Comparison of ENCODE assay signal across 1 cellular context in the genomic region with DNA sequence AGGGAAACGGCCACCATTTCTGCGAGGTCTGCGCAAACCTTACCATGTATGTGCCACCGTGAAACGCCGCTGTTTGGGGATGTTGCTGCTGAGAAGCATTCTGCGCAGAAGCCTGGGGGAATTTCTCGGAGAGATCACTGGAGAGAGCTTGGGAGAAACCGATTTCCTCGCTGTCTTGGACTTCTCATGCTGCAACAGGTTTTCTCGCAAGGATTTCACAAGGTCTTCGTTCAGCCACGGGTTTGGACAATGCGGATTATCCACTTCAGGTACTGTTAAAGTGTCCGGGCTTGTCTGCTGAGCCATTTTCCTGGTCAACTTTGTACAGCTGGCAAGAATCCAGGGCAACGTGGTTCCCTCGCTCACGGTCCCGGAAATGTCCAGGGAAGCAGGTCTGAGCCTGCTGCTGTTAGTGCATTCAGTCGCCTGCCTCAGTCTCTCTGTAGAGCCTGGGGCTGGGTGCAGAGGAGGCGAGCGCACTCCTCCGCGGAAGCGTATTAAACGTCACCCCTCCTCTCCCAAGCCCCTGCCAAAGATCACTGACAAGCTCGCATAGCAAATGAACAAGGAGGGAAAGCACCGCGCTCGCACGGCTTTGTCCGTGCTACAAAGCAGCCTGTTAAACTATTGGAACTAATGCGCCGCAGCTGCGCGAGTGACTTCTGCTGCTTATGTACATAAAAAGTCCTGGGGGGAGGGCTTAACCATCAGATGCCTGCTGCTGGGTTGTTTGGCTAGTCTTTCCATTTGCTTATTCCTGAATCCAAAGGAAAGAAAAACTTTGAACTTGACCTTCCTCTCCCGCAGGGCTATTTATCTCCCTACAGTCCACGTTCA.
TF ChIP-seq lines count a peak whose summit lies in the region.

No MANE protein-coding gene starts in this region.

TF ChIP-seq in HEK293, 187 proteins besides CTCF, POLR2A, EP300 and RAD21 (continued from another document and continues in another):
- TF ChIP-seq, protein P1, sequence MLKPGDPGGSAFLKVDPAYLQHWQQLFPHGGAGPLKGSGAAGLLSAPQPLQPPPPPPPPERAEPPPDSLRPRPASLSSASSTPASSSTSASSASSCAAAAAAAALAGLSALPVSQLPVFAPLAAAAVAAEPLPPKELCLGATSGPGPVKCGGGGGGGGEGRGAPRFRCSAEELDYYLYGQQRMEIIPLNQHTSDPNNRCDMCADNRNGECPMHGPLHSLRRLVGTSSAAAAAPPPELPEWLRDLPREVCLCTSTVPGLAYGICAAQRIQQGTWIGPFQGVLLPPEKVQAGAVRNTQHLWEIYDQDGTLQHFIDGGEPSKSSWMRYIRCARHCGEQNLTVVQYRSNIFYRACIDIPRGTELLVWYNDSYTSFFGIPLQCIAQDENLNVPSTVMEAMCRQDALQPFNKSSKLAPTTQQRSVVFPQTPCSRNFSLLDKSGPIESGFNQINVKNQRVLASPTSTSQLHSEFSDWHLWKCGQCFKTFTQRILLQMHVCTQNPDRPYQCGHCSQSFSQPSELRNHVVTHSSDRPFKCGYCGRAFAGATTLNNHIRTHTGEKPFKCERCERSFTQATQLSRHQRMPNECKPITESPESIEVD (tag by site-specific recombination; IDR thresholded peaks at IDR 0.05) = peak; percentile 94
- TF ChIP-seq, protein P2, sequence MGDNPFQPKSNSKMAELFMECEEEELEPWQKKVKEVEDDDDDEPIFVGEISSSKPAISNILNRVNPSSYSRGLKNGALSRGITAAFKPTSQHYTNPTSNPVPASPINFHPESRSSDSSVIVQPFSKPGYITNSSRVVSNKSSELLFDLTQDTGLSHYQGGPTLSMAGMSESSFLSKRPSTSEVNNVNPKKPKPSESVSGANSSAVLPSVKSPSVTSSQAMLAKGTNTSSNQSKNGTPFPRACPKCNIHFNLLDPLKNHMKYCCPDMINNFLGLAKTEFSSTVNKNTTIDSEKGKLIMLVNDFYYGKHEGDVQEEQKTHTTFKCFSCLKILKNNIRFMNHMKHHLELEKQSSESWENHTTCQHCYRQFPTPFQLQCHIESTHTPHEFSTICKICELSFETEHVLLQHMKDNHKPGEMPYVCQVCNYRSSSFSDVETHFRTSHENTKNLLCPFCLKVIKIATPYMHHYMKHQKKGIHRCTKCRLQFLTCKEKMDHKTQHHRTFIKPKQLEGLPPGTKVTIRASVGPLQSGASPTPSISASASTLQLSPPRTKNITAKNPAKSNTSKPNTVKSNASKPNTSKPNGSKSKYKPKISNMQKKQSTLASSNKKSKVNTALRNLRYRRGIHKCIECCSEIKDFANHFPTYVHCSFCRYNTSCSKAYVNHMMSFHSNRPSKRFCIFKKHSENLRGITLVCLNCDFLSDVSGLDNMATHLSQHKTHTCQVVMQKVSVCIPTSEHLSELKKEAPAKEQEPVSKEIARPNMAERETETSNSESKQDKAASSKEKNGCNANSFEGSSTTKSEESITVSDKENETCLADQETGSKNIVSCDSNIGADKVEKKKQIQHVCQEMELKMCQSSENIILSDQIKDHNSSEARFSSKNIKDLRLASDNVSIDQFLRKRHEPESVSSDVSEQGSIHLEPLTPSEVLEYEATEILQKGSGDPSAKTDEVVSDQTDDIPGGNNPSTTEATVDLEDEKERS (tag by site-specific recombination; IDR thresholded peaks at IDR 0.05) = no peak
- TF ChIP-seq, protein P3, sequence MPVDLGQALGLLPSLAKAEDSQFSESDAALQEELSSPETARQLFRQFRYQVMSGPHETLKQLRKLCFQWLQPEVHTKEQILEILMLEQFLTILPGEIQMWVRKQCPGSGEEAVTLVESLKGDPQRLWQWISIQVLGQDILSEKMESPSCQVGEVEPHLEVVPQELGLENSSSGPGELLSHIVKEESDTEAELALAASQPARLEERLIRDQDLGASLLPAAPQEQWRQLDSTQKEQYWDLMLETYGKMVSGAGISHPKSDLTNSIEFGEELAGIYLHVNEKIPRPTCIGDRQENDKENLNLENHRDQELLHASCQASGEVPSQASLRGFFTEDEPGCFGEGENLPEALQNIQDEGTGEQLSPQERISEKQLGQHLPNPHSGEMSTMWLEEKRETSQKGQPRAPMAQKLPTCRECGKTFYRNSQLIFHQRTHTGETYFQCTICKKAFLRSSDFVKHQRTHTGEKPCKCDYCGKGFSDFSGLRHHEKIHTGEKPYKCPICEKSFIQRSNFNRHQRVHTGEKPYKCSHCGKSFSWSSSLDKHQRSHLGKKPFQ (tag by site-specific recombination; IDR thresholded peaks at IDR 0.05) = peak; percentile 14; the same call in 1 of the 2 replicates
- TF ChIP-seq, protein P4, sequence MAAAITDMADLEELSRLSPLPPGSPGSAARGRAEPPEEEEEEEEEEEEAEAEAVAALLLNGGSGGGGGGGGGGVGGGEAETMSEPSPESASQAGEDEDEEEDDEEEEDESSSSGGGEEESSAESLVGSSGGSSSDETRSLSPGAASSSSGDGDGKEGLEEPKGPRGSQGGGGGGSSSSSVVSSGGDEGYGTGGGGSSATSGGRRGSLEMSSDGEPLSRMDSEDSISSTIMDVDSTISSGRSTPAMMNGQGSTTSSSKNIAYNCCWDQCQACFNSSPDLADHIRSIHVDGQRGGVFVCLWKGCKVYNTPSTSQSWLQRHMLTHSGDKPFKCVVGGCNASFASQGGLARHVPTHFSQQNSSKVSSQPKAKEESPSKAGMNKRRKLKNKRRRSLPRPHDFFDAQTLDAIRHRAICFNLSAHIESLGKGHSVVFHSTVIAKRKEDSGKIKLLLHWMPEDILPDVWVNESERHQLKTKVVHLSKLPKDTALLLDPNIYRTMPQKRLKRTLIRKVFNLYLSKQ (tag by site-specific recombination; IDR thresholded peaks at IDR 0.05; ENCODE audit: borderline replicate concordance) = no peak
- TF ChIP-seq, protein P5, sequence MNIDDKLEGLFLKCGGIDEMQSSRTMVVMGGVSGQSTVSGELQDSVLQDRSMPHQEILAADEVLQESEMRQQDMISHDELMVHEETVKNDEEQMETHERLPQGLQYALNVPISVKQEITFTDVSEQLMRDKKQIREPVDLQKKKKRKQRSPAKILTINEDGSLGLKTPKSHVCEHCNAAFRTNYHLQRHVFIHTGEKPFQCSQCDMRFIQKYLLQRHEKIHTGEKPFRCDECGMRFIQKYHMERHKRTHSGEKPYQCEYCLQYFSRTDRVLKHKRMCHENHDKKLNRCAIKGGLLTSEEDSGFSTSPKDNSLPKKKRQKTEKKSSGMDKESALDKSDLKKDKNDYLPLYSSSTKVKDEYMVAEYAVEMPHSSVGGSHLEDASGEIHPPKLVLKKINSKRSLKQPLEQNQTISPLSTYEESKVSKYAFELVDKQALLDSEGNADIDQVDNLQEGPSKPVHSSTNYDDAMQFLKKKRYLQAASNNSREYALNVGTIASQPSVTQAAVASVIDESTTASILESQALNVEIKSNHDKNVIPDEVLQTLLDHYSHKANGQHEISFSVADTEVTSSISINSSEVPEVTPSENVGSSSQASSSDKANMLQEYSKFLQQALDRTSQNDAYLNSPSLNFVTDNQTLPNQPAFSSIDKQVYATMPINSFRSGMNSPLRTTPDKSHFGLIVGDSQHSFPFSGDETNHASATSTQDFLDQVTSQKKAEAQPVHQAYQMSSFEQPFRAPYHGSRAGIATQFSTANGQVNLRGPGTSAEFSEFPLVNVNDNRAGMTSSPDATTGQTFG (tag by site-specific recombination; IDR thresholded peaks at IDR 0.05; ENCODE audit: borderline replicate concordance) = no peak
- TF ChIP-seq ZNF311 (tag by site-specific recombination; IDR thresholded peaks at IDR 0.05; ENCODE audit: borderline replicate concordance) = no peak
- no peak for TF ChIP-seq ZSCAN30 (tag by site-specific recombination; IDR thresholded peaks at IDR 0.05)
- peak; percentile 91 for TF ChIP-seq IKZF3 (tag by site-specific recombination; IDR thresholded peaks at IDR 0.05)
- no peak for TF ChIP-seq GLI2 (tag by site-specific recombination; IDR thresholded peaks at IDR 0.05; ENCODE audit: borderline replicate concordance, low read depth)
- peak; percentile 85 for TF ChIP-seq ZNF600 (tag by site-specific recombination; IDR thresholded peaks at IDR 0.05)
- TF ChIP-seq ZNF596 (tag by site-specific recombination; IDR thresholded peaks at IDR 0.05) = no peak
- TF ChIP-seq, protein P6, sequence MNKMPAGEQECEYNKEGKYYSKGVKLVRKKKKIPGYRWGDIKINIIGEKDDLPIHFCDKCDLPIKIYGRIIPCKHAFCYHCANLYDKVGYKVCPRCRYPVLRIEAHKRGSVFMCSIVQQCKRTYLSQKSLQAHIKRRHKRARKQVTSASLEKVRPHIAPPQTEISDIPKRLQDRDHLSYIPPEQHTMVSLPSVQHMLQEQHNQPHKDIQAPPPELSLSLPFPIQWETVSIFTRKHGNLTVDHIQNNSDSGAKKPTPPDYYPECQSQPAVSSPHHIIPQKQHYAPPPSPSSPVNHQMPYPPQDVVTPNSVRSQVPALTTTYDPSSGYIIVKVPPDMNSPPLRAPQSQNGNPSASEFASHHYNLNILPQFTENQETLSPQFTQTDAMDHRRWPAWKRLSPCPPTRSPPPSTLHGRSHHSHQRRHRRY (tag by site-specific recombination; IDR thresholded peaks at IDR 0.05) = no peak
- peak; percentile 66 for TF ChIP-seq ZNF629 (tag by site-specific recombination; IDR thresholded peaks at IDR 0.05)
- TF ChIP-seq SP3 (tag by site-specific recombination; IDR thresholded peaks at IDR 0.05) = 0 out of 2 replicates have a peak, but pooled peaks have one; percentile 26
- no peak for TF ChIP-seq ZNF585B (tag by site-specific recombination; IDR thresholded peaks at IDR 0.05)
- no peak for TF ChIP-seq ZNF354C (tag by site-specific recombination; IDR thresholded peaks at IDR 0.05; ENCODE audit: borderline replicate concordance, low read depth)
- peak; percentile 50; the same call in 1 of the 2 replicates for TF ChIP-seq ZNF10 (tag by site-specific recombination; IDR thresholded peaks at IDR 0.05)
- no peak for TF ChIP-seq ZNF529 (tag by site-specific recombination; IDR thresholded peaks at IDR 0.05; ENCODE audit: insufficient replicate concordance)
- TF ChIP-seq, protein P7, sequence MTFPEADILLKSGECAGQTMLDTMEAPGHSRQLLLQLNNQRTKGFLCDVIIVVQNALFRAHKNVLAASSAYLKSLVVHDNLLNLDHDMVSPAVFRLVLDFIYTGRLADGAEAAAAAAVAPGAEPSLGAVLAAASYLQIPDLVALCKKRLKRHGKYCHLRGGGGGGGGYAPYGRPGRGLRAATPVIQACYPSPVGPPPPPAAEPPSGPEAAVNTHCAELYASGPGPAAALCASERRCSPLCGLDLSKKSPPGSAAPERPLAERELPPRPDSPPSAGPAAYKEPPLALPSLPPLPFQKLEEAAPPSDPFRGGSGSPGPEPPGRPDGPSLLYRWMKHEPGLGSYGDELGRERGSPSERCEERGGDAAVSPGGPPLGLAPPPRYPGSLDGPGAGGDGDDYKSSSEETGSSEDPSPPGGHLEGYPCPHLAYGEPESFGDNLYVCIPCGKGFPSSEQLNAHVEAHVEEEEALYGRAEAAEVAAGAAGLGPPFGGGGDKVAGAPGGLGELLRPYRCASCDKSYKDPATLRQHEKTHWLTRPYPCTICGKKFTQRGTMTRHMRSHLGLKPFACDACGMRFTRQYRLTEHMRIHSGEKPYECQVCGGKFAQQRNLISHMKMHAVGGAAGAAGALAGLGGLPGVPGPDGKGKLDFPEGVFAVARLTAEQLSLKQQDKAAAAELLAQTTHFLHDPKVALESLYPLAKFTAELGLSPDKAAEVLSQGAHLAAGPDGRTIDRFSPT (tag by site-specific recombination; IDR thresholded peaks at IDR 0.05) = no peak
- no peak for TF ChIP-seq ZNF302 (tag by site-specific recombination; IDR thresholded peaks at IDR 0.05; ENCODE audit: low read depth)
- TF ChIP-seq ZNF654 (tag by site-specific recombination; IDR thresholded peaks at IDR 0.05; ENCODE audit: low read depth) = no peak
- no peak for TF ChIP-seq ZNF214 (tag by site-specific recombination; IDR thresholded peaks at IDR 0.05; ENCODE audit: borderline replicate concordance)
- peak; percentile 43; the same call in 1 of the 2 replicates for TF ChIP-seq SP2 (tag by site-specific recombination; IDR thresholded peaks at IDR 0.05)
- peak; percentile 63 for TF ChIP-seq ZBTB21 (tag by site-specific recombination; IDR thresholded peaks at IDR 0.05)
- TF ChIP-seq ZNF132 (tag by site-specific recombination; IDR thresholded peaks at IDR 0.05; ENCODE audit: borderline replicate concordance) = no peak
- TF ChIP-seq ZNF112 (tag by site-specific recombination; IDR thresholded peaks at IDR 0.05) = no peak
- TF ChIP-seq ZNF138 (tag by site-specific recombination; IDR thresholded peaks at IDR 0.05; ENCODE audit: borderline replicate concordance) = no peak
- peak; percentile 76 for TF ChIP-seq ZNF335 (tag by site-specific recombination; conservative IDR thresholded peaks at IDR 0.05)
- TF ChIP-seq, protein P8, sequence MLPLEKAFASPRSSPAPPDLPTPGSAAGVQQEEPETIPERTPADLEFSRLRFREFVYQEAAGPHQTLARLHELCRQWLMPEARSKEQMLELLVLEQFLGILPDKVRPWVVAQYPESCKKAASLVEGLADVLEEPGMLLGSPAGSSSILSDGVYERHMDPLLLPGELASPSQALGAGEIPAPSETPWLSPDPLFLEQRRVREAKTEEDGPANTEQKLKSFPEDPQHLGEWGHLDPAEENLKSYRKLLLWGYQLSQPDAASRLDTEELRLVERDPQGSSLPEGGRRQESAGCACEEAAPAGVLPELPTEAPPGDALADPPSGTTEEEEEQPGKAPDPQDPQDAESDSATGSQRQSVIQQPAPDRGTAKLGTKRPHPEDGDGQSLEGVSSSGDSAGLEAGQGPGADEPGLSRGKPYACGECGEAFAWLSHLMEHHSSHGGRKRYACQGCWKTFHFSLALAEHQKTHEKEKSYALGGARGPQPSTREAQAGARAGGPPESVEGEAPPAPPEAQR (tag by site-specific recombination; IDR thresholded peaks at IDR 0.05) = no peak
- TF ChIP-seq ZSCAN16 (tag by site-specific recombination; IDR thresholded peaks at IDR 0.05) = 0 out of 2 replicates have a peak, but pooled peaks have one; percentile 48
- TF ChIP-seq, protein P9, sequence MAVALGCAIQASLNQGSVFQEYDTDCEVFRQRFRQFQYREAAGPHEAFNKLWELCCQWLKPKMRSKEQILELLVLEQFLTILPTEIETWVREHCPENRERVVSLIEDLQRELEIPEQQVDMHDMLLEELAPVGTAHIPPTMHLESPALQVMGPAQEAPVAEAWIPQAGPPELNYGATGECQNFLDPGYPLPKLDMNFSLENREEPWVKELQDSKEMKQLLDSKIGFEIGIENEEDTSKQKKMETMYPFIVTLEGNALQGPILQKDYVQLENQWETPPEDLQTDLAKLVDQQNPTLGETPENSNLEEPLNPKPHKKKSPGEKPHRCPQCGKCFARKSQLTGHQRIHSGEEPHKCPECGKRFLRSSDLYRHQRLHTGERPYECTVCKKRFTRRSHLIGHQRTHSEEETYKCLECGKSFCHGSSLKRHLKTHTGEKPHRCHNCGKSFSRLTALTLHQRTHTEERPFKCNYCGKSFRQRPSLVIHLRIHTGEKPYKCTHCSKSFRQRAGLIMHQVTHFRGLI (tag by site-specific recombination; IDR thresholded peaks at IDR 0.05) = no peak
- TF ChIP-seq ZNF24 (tag by site-specific recombination; IDR thresholded peaks at IDR 0.05) = peak; percentile 76
- TF ChIP-seq, protein P10, sequence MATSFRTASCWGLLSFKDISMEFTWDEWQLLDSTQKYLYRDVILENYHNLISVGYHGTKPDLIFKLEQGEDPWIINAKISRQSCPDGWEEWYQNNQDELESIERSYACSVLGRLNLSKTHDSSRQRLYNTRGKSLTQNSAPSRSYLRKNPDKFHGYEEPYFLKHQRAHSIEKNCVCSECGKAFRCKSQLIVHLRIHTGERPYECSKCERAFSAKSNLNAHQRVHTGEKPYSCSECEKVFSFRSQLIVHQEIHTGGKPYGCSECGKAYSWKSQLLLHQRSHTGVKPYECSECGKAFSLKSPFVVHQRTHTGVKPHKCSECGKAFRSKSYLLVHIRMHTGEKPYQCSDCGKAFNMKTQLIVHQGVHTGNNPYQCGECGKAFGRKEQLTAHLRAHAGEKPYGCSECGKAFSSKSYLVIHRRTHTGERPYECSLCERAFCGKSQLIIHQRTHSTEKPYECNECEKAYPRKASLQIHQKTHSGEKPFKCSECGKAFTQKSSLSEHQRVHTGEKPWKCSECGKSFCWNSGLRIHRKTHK (tag by site-specific recombination; IDR thresholded peaks at IDR 0.05) = no peak
- TF ChIP-seq SCRT2 (tag by site-specific recombination; IDR thresholded peaks at IDR 0.05) = peak; percentile 97
- no peak for TF ChIP-seq ZNF16 (tag by site-specific recombination; IDR thresholded peaks at IDR 0.05; ENCODE audit: low read depth)
- peak; percentile 30; the same call in 1 of the 2 replicates for TF ChIP-seq ZBTB8A (tag by site-specific recombination; IDR thresholded peaks at IDR 0.05)
